Comparison of ENCODE assay signal across 1 cellular context in the genomic region with DNA sequence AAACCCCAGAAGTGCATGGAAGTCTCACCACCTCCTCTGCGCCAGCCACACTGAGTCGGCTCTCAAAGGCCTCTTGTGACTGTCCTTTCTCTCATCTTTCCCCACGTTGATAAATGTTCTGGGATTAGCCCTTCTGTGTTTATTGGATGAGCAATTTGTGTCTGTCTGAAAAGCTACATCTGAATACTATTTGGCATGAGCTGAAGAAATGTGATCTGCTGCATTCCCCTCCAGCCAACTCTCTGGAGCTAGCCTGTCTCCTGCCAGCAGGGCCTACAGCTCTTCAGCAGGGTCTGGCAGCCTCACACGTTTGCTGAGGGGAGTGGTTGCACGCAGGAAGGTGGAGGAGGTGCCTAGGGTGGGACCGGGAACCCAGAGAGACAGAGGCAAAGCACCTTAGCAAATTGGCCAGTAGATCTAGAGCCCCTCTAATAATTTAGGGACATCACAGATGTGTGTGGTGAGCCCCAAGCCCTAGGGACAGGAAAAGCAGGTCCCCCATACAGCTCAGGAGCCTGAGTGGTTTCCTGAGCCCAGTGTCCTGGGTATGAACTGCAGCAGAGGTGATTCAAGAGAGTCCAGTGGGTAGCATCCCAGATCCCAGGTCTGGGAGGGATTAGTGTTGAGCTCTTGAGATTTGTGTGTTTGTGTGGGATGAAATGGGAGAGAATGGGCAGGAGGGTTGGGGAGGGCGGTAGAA.
TF ChIP-seq lines count a peak whose summit lies in the region.

No MANE protein-coding gene starts in this region.

TF ChIP-seq in H1, 55 proteins besides CTCF, POLR2A, EP300 and RAD21:
- TF ChIP-seq CHD1 (IDR thresholded peaks at IDR 0.05; ENCODE audit: low read depth, low read length) (no peak), FOSL1 (IDR thresholded peaks at IDR 0.05; ENCODE audit: insufficient read depth, low read depth, low read length) (no peak), ATF2 (IDR thresholded peaks at IDR 0.05; ENCODE audit: low read length) (no peak), SAP30 (IDR thresholded peaks at IDR 0.05; ENCODE audit: insufficient read depth, insufficient replicate concordance, low read length) (no peak)
- TF ChIP-seq, protein P1, sequence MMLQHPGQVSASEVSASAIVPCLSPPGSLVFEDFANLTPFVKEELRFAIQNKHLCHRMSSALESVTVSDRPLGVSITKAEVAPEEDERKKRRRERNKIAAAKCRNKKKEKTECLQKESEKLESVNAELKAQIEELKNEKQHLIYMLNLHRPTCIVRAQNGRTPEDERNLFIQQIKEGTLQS (IDR thresholded peaks at IDR 0.05; ENCODE audit: insufficient read depth, low read depth, low read length): no peak
TF ChIP-seq in H1: peak in this region for 0.
